21 cellular contexts compared by ENCODE assay signal in the genomic region with DNA sequence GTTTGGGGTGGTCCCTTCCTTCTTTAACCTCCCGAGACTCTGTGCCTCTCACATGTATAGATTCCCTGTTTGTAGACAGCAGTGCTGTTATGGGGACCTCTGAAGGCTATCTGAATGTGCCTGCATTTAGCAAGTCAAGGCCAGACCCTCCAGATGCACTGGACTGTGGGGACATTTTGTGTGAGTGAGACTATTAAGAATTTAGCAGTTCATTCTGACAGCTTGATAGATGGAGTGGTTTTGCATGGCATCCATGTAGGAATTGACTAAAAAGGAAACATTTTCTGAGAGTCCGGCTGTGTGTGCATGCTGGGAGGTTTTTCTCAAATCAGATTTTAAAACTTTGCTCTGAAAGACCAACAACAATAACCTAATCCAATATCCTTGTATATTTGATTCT.
DNase-seq lines count a peak whose midpoint lies in the region; ATAC-seq and TF ChIP-seq lines count a peak whose summit lies in the region.
"Had no signal": no experiment of that assay in that cellular context is flagged by ENCODE, and none has a peak within 500 bp of the region (broad histone marks: within the 10 kb centered on the region; RNA-seq: fewer than 3 reads in every experiment).

No MANE protein-coding gene starts in this region.

- H3K27me3 ChIP-seq in ACC112 (ENCODE audit: insufficient read depth, low read length) (no peaks in the 10 kb centered on the region), KMS-11 (ENCODE audit: insufficient read depth, low read depth) (no peaks in the 10 kb centered on the region)
- H3K27me3 ChIP-seq: pancreas, sigmoid colon, upper lobe of left lung had no signal

- no peaks in the 10 kb centered on the region for H3K27me3 Mint-ChIP-seq in neural crest cell (ENCODE audit: low read depth)
- H3K27me3 Mint-ChIP-seq: activated CD4-positive, alpha-beta T cell treated with anti-CD3 and anti-CD28 coated beads for 36 hours; activated CD8-positive, alpha-beta memory T cell treated with anti-CD3 and anti-CD28 coated beads, Interleukin-2, amount 10 ng/mL, durations not matched to agents 7 days and 5 days; activated naive CD8-positive, alpha-beta T cell treated with anti-CD3 and anti-CD28 coated beads, Interleukin-2, amount 10 ng/mL, durations not matched to agents 7 days and 5 days; CD4-positive, alpha-beta T cell; stimulated activated naive CD8-positive, alpha-beta T cell treated with anti-CD3 and anti-CD28 coated beads, Interleukin-15, amount 100 ng/mL, for 72 hours had no signal

- H3K4me3 ChIP-seq in ACC112 (ENCODE audit: low read depth, low read length) (no peak overlapping the region; the same call in 1 of the 2 replicates), KMS-11 (IDR thresholded peaks at IDR 0.05; ENCODE audit: insufficient read depth, low read depth, low read length) (no peak overlapping the region), astrocyte of the spinal cord (ENCODE audit: low read depth, low read length) (no peak overlapping the region)
- H3K4me3 ChIP-seq: pancreas, sigmoid colon, upper lobe of left lung had no signal

- peaks cover 80% of the 10 kb centered on the region for H3K4me1 Mint-ChIP-seq in neural crest cell

- H2AFZ ChIP-seq in ACC112 (ENCODE audit: low read length, unreplicated experiment): no peak overlapping the region
- no peak overlapping the region for H2AFZ ChIP-seq in KMS-11 (ENCODE audit: low read depth)

- H3K9me3 Mint-ChIP-seq in neural crest cell: no peaks in the 10 kb centered on the region
- H3K9me3 Mint-ChIP-seq: activated naive CD8-positive, alpha-beta T cell treated with anti-CD3 and anti-CD28 coated beads, Interleukin-2, amount 10 ng/mL, durations not matched to agents 7 days and 5 days; CD4-positive, alpha-beta T cell; stimulated activated naive CD8-positive, alpha-beta T cell treated with anti-CD3 and anti-CD28 coated beads, Interleukin-15, amount 100 ng/mL, for 72 hours had no signal

- H3K27ac ChIP-seq in ACC112 (ENCODE audit: low read depth, low read length) (peak overlapping the region; percentile 43; the same call in 1 of the 2 replicates), KMS-11 (peak overlapping the region; percentile 96; the same call in 1 of the 2 replicates)
- H3K27ac ChIP-seq: pancreas, upper lobe of left lung had no signal

- in situ Hi-C loops in astrocyte of the spinal cord (cut with HindIII; ENCODE audit: low sequenced_read_pairs): no loop called here

- H3K4me1 ChIP-seq in ACC112 (ENCODE audit: control insufficient read depth, insufficient read depth, low read length, unreplicated experiment) (peaks cover 24% of the 10 kb centered on the region), KMS-11 (ENCODE audit: low read depth, poor library complexity, severe bottlenecking) (peaks cover 100% of the 10 kb centered on the region)
- H3K4me1 ChIP-seq: pancreas had no signal

- no peak for ATAC-seq in GM18505 (IDR thresholded peaks at IDR 0.05; ENCODE audit: unreplicated experiment)
- ATAC-seq: activated CD4-positive, alpha-beta T cell treated with anti-CD3 and anti-CD28 coated beads for 36 hours; activated CD8-positive, alpha-beta memory T cell treated with anti-CD3 and anti-CD28 coated beads, Interleukin-2, amount 10 ng/mL, durations not matched to agents 7 days and 5 days; stimulated activated naive CD8-positive, alpha-beta T cell treated with anti-CD3 and anti-CD28 coated beads, Interleukin-15, amount 100 ng/mL, for 72 hours had no signal

- DNase-seq in astrocyte of the spinal cord (ENCODE audit: low read depth, low spot score) (peak; percentile 44), neural crest cell (ENCODE audit: low read depth, low spot score) (no peak), NCI-H226 (no peak), inferior parietal cortex (ENCODE audit: extremely low spot score) (no peak)
- no peak for DNase-seq in activated CD4-positive, alpha-beta T cell treated with anti-CD3 and anti-CD28 coated beads, Interleukin-2, amount 50 U/mL, for 4 hours
- DNase-seq: activated CD4-positive, alpha-beta T cell treated with anti-CD3 and anti-CD28 coated beads for 36 hours; activated CD8-positive, alpha-beta memory T cell treated with anti-CD3 and anti-CD28 coated beads, Interleukin-2, amount 10 ng/mL, durations not matched to agents 7 days and 5 days; activated naive CD8-positive, alpha-beta T cell treated with anti-CD3 and anti-CD28 coated beads, Interleukin-2, amount 10 ng/mL, durations not matched to agents 7 days and 5 days; caudate nucleus; CD4-positive, alpha-beta T cell; MV-4-11; NCI-H2029 treated with DMSO at 0.1 percent for 48 hours; NCI-H510A; sigmoid colon; stimulated activated CD4-positive, alpha-beta T cell treated with anti-CD3 and anti-CD28 coated beads, Interleukin-1b, Interleukin-23, amount 100 ng/mL, for 48 hours; stimulated activated naive CD8-positive, alpha-beta T cell treated with anti-CD3 and anti-CD28 coated beads, Interleukin-15, amount 100 ng/mL, for 72 hours; upper lobe of left lung had no signal

- TF ChIP-seq CTCF in KMS-11 (conservative IDR thresholded peaks at IDR 0.05; ENCODE audit: low read depth, low read length) (no peak), astrocyte of the spinal cord (IDR thresholded peaks at IDR 0.05; ENCODE audit: low read depth, low read length) (no peak), neural crest cell (conservative IDR thresholded peaks at IDR 0.05) (no peak)

- H3K4me3 Mint-ChIP-seq in neural crest cell: peak overlapping the region; percentile 14
- H3K4me3 Mint-ChIP-seq: activated CD4-positive, alpha-beta T cell treated with anti-CD3 and anti-CD28 coated beads for 36 hours; activated CD8-positive, alpha-beta memory T cell treated with anti-CD3 and anti-CD28 coated beads, Interleukin-2, amount 10 ng/mL, durations not matched to agents 7 days and 5 days; activated naive CD8-positive, alpha-beta T cell treated with anti-CD3 and anti-CD28 coated beads, Interleukin-2, amount 10 ng/mL, durations not matched to agents 7 days and 5 days; CD4-positive, alpha-beta T cell; stimulated activated naive CD8-positive, alpha-beta T cell treated with anti-CD3 and anti-CD28 coated beads, Interleukin-15, amount 100 ng/mL, for 72 hours had no signal

- H3K36me3 ChIP-seq in ACC112 (ENCODE audit: insufficient read depth, low read length) (no peaks in the 10 kb centered on the region), KMS-11 (ENCODE audit: insufficient read depth) (no peaks in the 10 kb centered on the region)
- H3K36me3 ChIP-seq: pancreas, sigmoid colon, upper lobe of left lung had no signal

- H3K27ac Mint-ChIP-seq in neural crest cell (ENCODE audit: unreplicated experiment): no peak overlapping the region
- H3K27ac Mint-ChIP-seq: activated CD4-positive, alpha-beta T cell treated with anti-CD3 and anti-CD28 coated beads for 36 hours; activated CD8-positive, alpha-beta memory T cell treated with anti-CD3 and anti-CD28 coated beads, Interleukin-2, amount 10 ng/mL, durations not matched to agents 7 days and 5 days; activated naive CD8-positive, alpha-beta T cell treated with anti-CD3 and anti-CD28 coated beads, Interleukin-2, amount 10 ng/mL, durations not matched to agents 7 days and 5 days; CD4-positive, alpha-beta T cell; stimulated activated naive CD8-positive, alpha-beta T cell treated with anti-CD3 and anti-CD28 coated beads, Interleukin-15, amount 100 ng/mL, for 72 hours had no signal

- H3K36me3 Mint-ChIP-seq in neural crest cell (ENCODE audit: low read depth): peaks cover 6% of the 10 kb centered on the region

- no peak overlapping the region for H3K9ac ChIP-seq in KMS-11

- peak overlapping the region; percentile 80; the same call in 1 of the 2 replicates for H3K4me2 ChIP-seq in KMS-11

- no peaks in the 10 kb centered on the region for H4K20me1 ChIP-seq in KMS-11 (ENCODE audit: insufficient read depth)

- no peaks in the 10 kb centered on the region for H3K79me2 ChIP-seq in ACC112 (ENCODE audit: control insufficient read depth, insufficient read depth, low read length, unreplicated experiment)
- peaks cover 86% of the 10 kb centered on the region for H3K79me2 ChIP-seq in KMS-11 (ENCODE audit: insufficient read depth, low read depth)

- no peak for TF ChIP-seq POLR2A in GM18505 (IDR thresholded peaks at IDR 0.05; ENCODE audit: borderline replicate concordance, extremely low read depth, insufficient read depth, insufficient read length)
